In the genomic region with DNA sequence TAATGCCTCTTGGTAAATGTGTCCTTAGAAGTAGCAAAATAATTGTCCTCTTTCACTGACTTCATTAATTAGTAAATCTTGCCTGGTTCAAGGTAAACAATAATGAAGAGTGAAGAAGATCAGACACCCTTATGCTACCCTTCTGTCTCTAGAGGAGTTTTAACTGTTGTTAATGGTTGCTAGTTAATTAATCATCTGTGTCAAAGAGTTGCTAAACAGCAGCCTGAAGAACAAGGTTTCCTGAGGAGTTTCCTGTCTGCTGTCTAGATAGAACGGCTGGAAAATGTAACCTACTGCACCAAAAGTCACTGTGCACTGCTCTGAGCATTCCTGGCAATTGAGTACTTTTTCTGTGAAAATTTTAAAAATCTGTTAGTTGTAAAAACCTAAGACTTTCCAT, we compare ENCODE assay signal across 15 cellular contexts.
DNase-seq lines count a peak whose midpoint lies in the region; ATAC-seq and TF ChIP-seq lines count a peak whose summit lies in the region.
"Had no signal": no experiment of that assay in that cellular context is flagged by ENCODE, and none has a peak within 500 bp of the region (broad histone marks: within the 10 kb centered on the region; RNA-seq: fewer than 3 reads in every experiment).

No MANE protein-coding gene starts in this region.

- peaks cover 3% of the 10 kb centered on the region for H3K79me1 ChIP-seq in trophoblast cell (ENCODE audit: low read length)

- H4K8ac ChIP-seq in trophoblast cell (ENCODE audit: low read depth, low read length): no peak overlapping the region

- intact Hi-C loops in CD8-positive, alpha-beta T cell (cut with DNase I, micrococcal nuclease): no loop called here
- intact Hi-C loops in tibial artery (cut with DNase I; ENCODE audit: low total_unique reads): no loop called here

- TF ChIP-seq CTCF in CD8-positive, alpha-beta T cell (IDR thresholded peaks at IDR 0.05): no peak
- no peak for TF ChIP-seq CTCF in cardiac fibroblast (IDR thresholded peaks at IDR 0.05; ENCODE audit: low read depth, low read length)
- TF ChIP-seq CTCF in tibial artery (IDR thresholded peaks at IDR 0.05): no peak

- no peak overlapping the region for H2BK120ac ChIP-seq in trophoblast cell (ENCODE audit: insufficient read depth, low read length, poor library complexity)

- H3K4ac ChIP-seq in trophoblast cell (ENCODE audit: low read depth, low read length): no peak overlapping the region

- no peak overlapping the region for H3K18ac ChIP-seq in trophoblast cell (ENCODE audit: low read length)

- H2BK12ac ChIP-seq in trophoblast cell (ENCODE audit: low read length): no peak overlapping the region

- no peak for DNase-seq in CD8-positive, alpha-beta T cell
- peak; percentile 11 to 57 for DNase-seq in cardiac fibroblast (ENCODE audit: low read depth in 2 of 2)
- DNase-seq in kidney tubule cell (ENCODE audit: low spot score): peak; percentile 40
- no peak for DNase-seq in tibial artery
- no peak for DNase-seq in trophoblast cell
- DNase-seq: activated CD8-positive, alpha-beta T cell treated with anti-CD3 and anti-CD28 coated beads for 36 hours; BE2C; mucosa of descending colon; PC-9; right lobe of liver; stomach had no signal

- H3K23ac ChIP-seq in trophoblast cell (ENCODE audit: low read length): no peak overlapping the region

- H2AFZ ChIP-seq in trophoblast cell (ENCODE audit: insufficient read depth, low read length, poor library complexity): no peak overlapping the region
- H2AFZ ChIP-seq: PC-9 had no signal

- no peak overlapping the region for H2BK5ac ChIP-seq in trophoblast cell (ENCODE audit: low read depth, low read length, poor library complexity)

- H2AK5ac ChIP-seq in trophoblast cell (ENCODE audit: low read length): no peak overlapping the region

- H3K27ac ChIP-seq in CD8-positive, alpha-beta T cell (ENCODE audit: low read depth, low read length): no peak overlapping the region
- H3K27ac ChIP-seq in HUES64 (ENCODE audit: low read depth, low read length) (peak overlapping the region; percentile 94; the same call in 1 of the 2 replicates), tibial artery (no peak overlapping the region), trophoblast cell (ENCODE audit: low read depth, low read length) (no peak overlapping the region)
- H3K27ac ChIP-seq: PC-9, right lobe of liver, stomach had no signal

- H3K9ac ChIP-seq in HUES64 (ENCODE audit: low read depth, low read length) (no peak overlapping the region), trophoblast cell (ENCODE audit: low read length) (no peak overlapping the region)

- no peaks in the 10 kb centered on the region for H3K27me3 ChIP-seq in CD8-positive, alpha-beta T cell (ENCODE audit: insufficient read depth, low read length)
- H3K27me3 ChIP-seq in HUES64 (ENCODE audit: insufficient read depth, low read length) (no peaks in the 10 kb centered on the region), tibial artery (no peaks in the 10 kb centered on the region), trophoblast cell (ENCODE audit: insufficient read depth, low read length) (no peaks in the 10 kb centered on the region)
- H3K27me3 ChIP-seq: BE2C, right lobe of liver, stomach had no signal

- H3K27ac Mint-ChIP-seq in CD8-positive, alpha-beta T cell: peak overlapping the region; percentile 8

- no peak overlapping the region for H4K91ac ChIP-seq in trophoblast cell (ENCODE audit: low read depth, low read length)

- CTCF ChIA-PET in CD8-positive, alpha-beta T cell (lab: Charles Lee): no interaction called here

- H3K4me3 ChIP-seq in CD8-positive, alpha-beta T cell (ENCODE audit: low read depth, low read length): no peak overlapping the region
- H3K4me3 ChIP-seq in HUES64 (ENCODE audit: low read length) (no peak overlapping the region), cardiac fibroblast (replicated peaks in 1 of 2; ENCODE audit: low read depth in 2 of 2, low read length in 2 of 2) (no peak overlapping the region), tibial artery (no peak overlapping the region), trophoblast cell (ENCODE audit: low read depth, low read length) (no peak overlapping the region)
- H3K4me3 ChIP-seq: mucosa of descending colon, PC-9, right lobe of liver, stomach had no signal

- 56% methylated on average over 1 of the region's 1 CpG for WGBS in HUES64
- WGBS in trophoblast cell (ENCODE audit: extremely low coverage, insufficient coverage, insufficient read length): no CpG with 5 or more reads among the region's 1 CpG

- no peak for ATAC-seq in CD8-positive, alpha-beta T cell
- ATAC-seq in GM19455 (IDR thresholded peaks at IDR 0.05; ENCODE audit: unreplicated experiment): no peak
- no peak for ATAC-seq in HG03460 (IDR thresholded peaks at IDR 0.05; ENCODE audit: unreplicated experiment)
- ATAC-seq: esophagus mucosa had no signal

- peaks cover 38% of the 10 kb centered on the region for H3K36me3 Mint-ChIP-seq in CD8-positive, alpha-beta T cell

- H3K4me3 Mint-ChIP-seq in CD8-positive, alpha-beta T cell: no peak overlapping the region
- H3K4me3 Mint-ChIP-seq: activated CD8-positive, alpha-beta T cell treated with anti-CD3 and anti-CD28 coated beads for 36 hours had no signal

- H3K36me3 ChIP-seq in CD8-positive, alpha-beta T cell (ENCODE audit: insufficient read depth, low read length): no peaks in the 10 kb centered on the region
- H3K36me3 ChIP-seq in HUES64 (ENCODE audit: insufficient read depth, low read length) (peaks cover 28% of the 10 kb centered on the region), tibial artery (peaks cover 5 to 31% (median 23%) of the 10 kb centered on the region in 3 donors), trophoblast cell (ENCODE audit: control insufficient read depth in 1 of 2, insufficient read depth in 2 of 2, low read length in 2 of 2) (no peaks in the 10 kb centered on the region)
- H3K36me3 ChIP-seq: BE2C, right lobe of liver had no signal

- no peak overlapping the region for H4K12ac ChIP-seq in trophoblast cell (ENCODE audit: low read depth, low read length)

- no peaks in the 10 kb centered on the region for H3K27me3 Mint-ChIP-seq in CD8-positive, alpha-beta T cell (ENCODE audit: low read depth)
- H3K27me3 Mint-ChIP-seq: activated CD8-positive, alpha-beta T cell treated with anti-CD3 and anti-CD28 coated beads for 36 hours had no signal

- H3K4me1 ChIP-seq in CD8-positive, alpha-beta T cell (ENCODE audit: insufficient read depth, low read length): peaks cover 13% of the 10 kb centered on the region
- H3K4me1 ChIP-seq in HUES64 (ENCODE audit: insufficient read depth, low read length) (peaks cover 49% of the 10 kb centered on the region), tibial artery (no peaks in the 10 kb centered on the region), trophoblast cell (ENCODE audit: control insufficient read depth in 1 of 2, insufficient read depth in 2 of 2, low read length in 2 of 2) (peaks cover 4 to 13% of the 10 kb centered on the region in 2 experiments)
- H3K4me1 ChIP-seq: BE2C, stomach had no signal

- POLR2A ChIA-PET in CD8-positive, alpha-beta T cell (lab: Charles Lee): no interaction called here

- peaks cover 23% of the 10 kb centered on the region for H3K4me1 Mint-ChIP-seq in CD8-positive, alpha-beta T cell (ENCODE audit: low read depth)

- H3K9me3 Mint-ChIP-seq in CD8-positive, alpha-beta T cell: no peaks in the 10 kb centered on the region
- H3K9me3 Mint-ChIP-seq: activated CD8-positive, alpha-beta T cell treated with anti-CD3 and anti-CD28 coated beads for 36 hours had no signal

- no peaks in the 10 kb centered on the region for H3K79me2 ChIP-seq in trophoblast cell (ENCODE audit: control insufficient read depth, insufficient read depth, low read length, poor library complexity)

- H3K14ac ChIP-seq in trophoblast cell (ENCODE audit: low read length): no peak overlapping the region

- no peaks in the 10 kb centered on the region for H3K9me3 ChIP-seq in CD8-positive, alpha-beta T cell (ENCODE audit: low read length)
- no peaks in the 10 kb centered on the region for H3K9me3 ChIP-seq in HUES64 (ENCODE audit: insufficient read depth, low read depth, low read length)
- no peaks in the 10 kb centered on the region for H3K9me3 ChIP-seq in tibial artery
- no peaks in the 10 kb centered on the region for H3K9me3 ChIP-seq in trophoblast cell (ENCODE audit: insufficient read depth, low read depth, low read length)
- H3K9me3 ChIP-seq: BE2C, mucosa of descending colon, right lobe of liver, stomach had no signal

- H3K4me2 ChIP-seq in trophoblast cell (ENCODE audit: low read length): no peak overlapping the region
- H3K4me2 ChIP-seq: PC-9 had no signal

Comparison
In these comparisons a context has a peak if more than half of its experiments do, and no peak if none do; other contexts are left out.
1. DNase-seq: peak in cardiac fibroblast (2 of 2) and kidney tubule cell (single experiment); none in CD8-positive, alpha-beta T cell (0 of 7), tibial artery (0 of 2) and trophoblast cell (0 of 2).